Comparison of ENCODE assay signal across 23 cellular contexts in genomic region chr18:59987102-59987501, GRCh38.
"Had no signal": no experiment of that assay in that cellular context is flagged by ENCODE, and none has a peak within 500 bp of the region (broad histone marks: within the 10 kb centered on the region; RNA-seq: fewer than 3 reads in every experiment).

No MANE protein-coding gene starts in this region.

- FAIRE-seq: endothelial cell of umbilical vein, frontal cortex had no signal

- H3K79me2 ChIP-seq: hepatocyte had no signal

- H3K27ac Mint-ChIP-seq: immature natural killer cell, mesothelial cell of epicardium, naive B cell had no signal

- H3K4me3 Mint-ChIP-seq: immature natural killer cell, mesothelial cell of epicardium, naive B cell had no signal

- H3K4me3 ChIP-seq: coronary artery, dorsolateral prefrontal cortex, esophagus muscularis mucosa, gastroesophageal sphincter, heart left ventricle, hepatocyte, left lung, lower lobe of right lung, mucosa of descending colon had no signal

- H2AFZ ChIP-seq: hepatocyte had no signal

- H3K4me1 ChIP-seq: esophagus muscularis mucosa, foreskin keratinocyte, gastroesophageal sphincter, heart left ventricle, left lung, lower lobe of right lung had no signal

- H3K4me1 Mint-ChIP-seq: immature natural killer cell, naive B cell had no signal

- H3K36me3 ChIP-seq: esophagus muscularis mucosa, gastroesophageal sphincter, heart left ventricle, left lung, lower lobe of right lung had no signal

- DNase-seq: dermis blood vessel endothelial cell; dorsolateral prefrontal cortex; effector CD4-positive, alpha-beta T cell; effector memory CD4-positive, alpha-beta T cell; foreskin keratinocyte; heart left ventricle; hypothalamus; immature natural killer cell; islet precursor cell; left cardiac atrium; left lung; left ventricle myocardium superior; lower lobe of right lung; mesenchymal stem cell; mucosa of descending colon; naive B cell had no signal

- H3K36me3 Mint-ChIP-seq: immature natural killer cell, mesothelial cell of epicardium, naive B cell had no signal

- H3K27me3 ChIP-seq: esophagus muscularis mucosa, foreskin keratinocyte, gastroesophageal sphincter had no signal

- H3K4me2 ChIP-seq: hepatocyte had no signal

- H3K27ac ChIP-seq: coronary artery, dorsolateral prefrontal cortex, esophagus muscularis mucosa, foreskin keratinocyte, gastroesophageal sphincter, heart left ventricle, hepatocyte, left lung, lower lobe of right lung had no signal

- ATAC-seq: foreskin keratinocyte, gastroesophageal sphincter, heart left ventricle, left cardiac atrium, left lung, left ventricle myocardium superior, lower lobe of right lung, mucosa of descending colon had no signal

- H3K9me3 ChIP-seq: esophagus muscularis mucosa, gastroesophageal sphincter, heart left ventricle, left lung, lower lobe of right lung, mucosa of descending colon had no signal

- H3K9me3 Mint-ChIP-seq: immature natural killer cell, naive B cell had no signal
